Comparison of ENCODE assay signal across 8 cellular contexts in genomic region chr19:40466219-40467006, GRCh38. TPM values are rescaled to one million over a fixed set of nuclear protein-coding genes. Genes with fewer than 3 reads are reported as not detected.
DNase-seq lines count a peak whose midpoint lies in the region; ATAC-seq and TF ChIP-seq lines count a peak whose summit lies in the region.

SPTBN4 (plus strand) TSS chr19:40467001; CDS start chr19:40472622, 5,621 bp downstream.

- H3K4me3 Mint-ChIP-seq in CD14-positive monocyte, result peak within 1 kb of the TSS; percentile 90 to 96

- H3K27ac Mint-ChIP-seq in CD14-positive monocyte, result peak within 1 kb of the TSS; percentile 72 to 99 (median 95)

- H3K4me1 Mint-ChIP-seq in CD14-positive monocyte, result peaks cover 53% of the 10 kb centered on the region

- DNase-seq in CD14-positive monocyte (ENCODE audit: low spot score), result peak; percentile 99
- peak; percentile 11 for DNase-seq in GM23248
- DNase-seq in SJCRH30, result no peak
- no peak for DNase-seq in astrocyte of the spinal cord (ENCODE audit: low read depth, low spot score)
- peak; percentile 51 for DNase-seq in left colon
- peak; percentile 81 for DNase-seq in stimulated activated CD4-positive, alpha-beta T cell treated with anti-CD3 and anti-CD28 coated beads, Interleukin-2, amount 100 ng/mL, for 4 hours (ENCODE audit: low read depth)
- DNase-seq in NCI-H1092 treated with DMSO at 0.1 percent for 48 hours (lab: John Stamatoyannopoulos, UW), result no peak
- no peak for DNase-seq in NCI-H146 treated with DMSO at 0.1 percent for 48 hours (lab: John Stamatoyannopoulos, UW; ENCODE audit: unreplicated experiment)

- no peaks in the 10 kb centered on the region for H3K27me3 ChIP-seq in GM23248 (replicated peaks; ENCODE audit: insufficient read depth)
- H3K27me3 ChIP-seq in SJCRH30, result no peaks in the 10 kb centered on the region

- H3K27ac ChIP-seq in GM23248, result no peak within 1 kb of the TSS
- H3K27ac ChIP-seq in SJCRH30, result no peak within 1 kb of the TSS

- H3K9ac ChIP-seq in GM23248, result peak within 1 kb of the TSS; percentile 29; the same call in 1 of the 2 replicates

- ATAC-seq in left colon, result peak; percentile 35

- in situ Hi-C loops in GM23248 (cut with MboI), result no loop called here
- in situ Hi-C loops in astrocyte of the spinal cord (cut with HindIII; ENCODE audit: low sequenced_read_pairs), result no loop called here

- H3K4me1 ChIP-seq in GM23248 (ENCODE audit: insufficient read depth), result peaks cover 22% of the 10 kb centered on the region
- H3K4me1 ChIP-seq in SJCRH30, result peaks cover 2% of the 10 kb centered on the region; the same call in 1 of the 2 replicates

- peaks cover 2 to 10% (median 6%) of the 10 kb centered on the region in 7 donors for H3K9me3 Mint-ChIP-seq in CD14-positive monocyte

- intact Hi-C loops in CD14-positive monocyte (cut with micrococcal nuclease), result loop anchor here (5.0 to 10.0 kb wide), 2 partner anchors 102 to 106 kb away; no protein-coding TSS in a partner anchor
- intact Hi-C loops in left colon (cut with DNase I, micrococcal nuclease), result loop anchor here in 1 of 2 donors (10.0 kb wide), 1 partner anchor 162 kb away; no protein-coding TSS in a partner anchor

- peak within 1 kb of the TSS; percentile 59 for H2AFZ ChIP-seq in GM23248

- TF ChIP-seq CTCF in CD14-positive monocyte (IDR thresholded peaks at IDR 0.05) (no peak), astrocyte of the spinal cord (IDR thresholded peaks at IDR 0.05; ENCODE audit: low read depth, low read length) (no peak)

- H3F3A ChIP-seq in GM23248 (ENCODE audit: insufficient read depth), result peaks cover 8% of the 10 kb centered on the region

- no peaks in the 10 kb centered on the region for H3K9me2 ChIP-seq in GM23248 (ENCODE audit: insufficient read depth)

- peaks cover 27 to 33% (median 33%) of the 10 kb centered on the region in 3 donors for H3K27me3 Mint-ChIP-seq in CD14-positive monocyte (ENCODE audit: low read depth in 3 of 3)

- H3K4me2 ChIP-seq in GM23248 (ENCODE audit: unreplicated experiment), result peak within 1 kb of the TSS; percentile 76

- H3K79me2 ChIP-seq in GM23248 (ENCODE audit: insufficient read depth), result no peaks in the 10 kb centered on the region

- no peaks in the 10 kb centered on the region for H3K9me3 ChIP-seq in GM23248 (ENCODE audit: low read depth)
- H3K9me3 ChIP-seq in SJCRH30 (replicated peaks), result no peaks in the 10 kb centered on the region

- H3K4me3 ChIP-seq in GM23248, result peak within 1 kb of the TSS; percentile 79
- peak within 1 kb of the TSS; percentile 55 for H3K4me3 ChIP-seq in SJCRH30
- peak within 1 kb of the TSS; percentile 14 for H3K4me3 ChIP-seq in astrocyte of the spinal cord (ENCODE audit: low read depth, low read length)

- H3K36me3 ChIP-seq in GM23248 (ENCODE audit: low read depth), result no peaks in the 10 kb centered on the region
- no peaks in the 10 kb centered on the region for H3K36me3 ChIP-seq in SJCRH30

- H3K36me3 Mint-ChIP-seq in CD14-positive monocyte, result peaks cover 5 to 10% of the 10 kb centered on the region in 2 donors

- no peaks in the 10 kb centered on the region for H4K20me1 ChIP-seq in GM23248 (ENCODE audit: insufficient read depth)

- 19% methylated on average over 48 of the region's 53 CpGs for WGBS in GM23248 (ENCODE audit: low coverage in 1 of 2, low lambda C conversion rate in 2 of 2, missing lambda C conversion rate in 2 of 2), 2 experiments

RNA-seq across cellular contexts. Expression of gene SPTBN4, which starts in this region (rescaled TPM):
- not detected for polyA plus RNA-seq in CD14-positive monocyte
- 2.1 and 2.8 TPM in 2 replicates for total RNA-seq in GM23248 (2014; rRNA removed; shearing (Covaris generic))
- polyA plus RNA-seq in GM23248 (2016; fragmentation: Nextera tagmentation; extraction: Ambion mirVana), result 0.24 and 0.69 TPM in 2 replicates
- total RNA-seq in SJCRH30 (2014; rRNA removed; shearing (Covaris generic)), result 0.13 and 0.32 TPM in 2 replicates
- 1 to 10 TPM in 1 of 2 donors, under 1 TPM in 1; 0.15 to 1.2 TPM for total RNA-seq in left colon

Comparison
In these comparisons a context has a peak if more than half of its experiments do, and no peak if none do; other contexts are left out.
1. Peak in DNase-seq in CD14-positive monocyte; RNA of the gene not detected or under 1 TPM.
2. DNase-seq: peak in GM23248 (single experiment), left colon (2 of 2) and stimulated activated CD4-positive, alpha-beta T cell treated with anti-CD3 and anti-CD28 coated beads, Interleukin-2, amount 100 ng/mL, for 4 hours (single experiment); none in SJCRH30 (0 of 2), astrocyte of the spinal cord (single experiment), NCI-H1092 treated with DMSO at 0.1 percent for 48 hours (single experiment) and NCI-H146 treated with DMSO at 0.1 percent for 48 hours (single experiment).
3. H3K4me3 ChIP-seq: peak in every context shown above with its lines; median percentile 79 in GM23248; 55 in SJCRH30; 14 in astrocyte of the spinal cord.